In the genomic region with DNA sequence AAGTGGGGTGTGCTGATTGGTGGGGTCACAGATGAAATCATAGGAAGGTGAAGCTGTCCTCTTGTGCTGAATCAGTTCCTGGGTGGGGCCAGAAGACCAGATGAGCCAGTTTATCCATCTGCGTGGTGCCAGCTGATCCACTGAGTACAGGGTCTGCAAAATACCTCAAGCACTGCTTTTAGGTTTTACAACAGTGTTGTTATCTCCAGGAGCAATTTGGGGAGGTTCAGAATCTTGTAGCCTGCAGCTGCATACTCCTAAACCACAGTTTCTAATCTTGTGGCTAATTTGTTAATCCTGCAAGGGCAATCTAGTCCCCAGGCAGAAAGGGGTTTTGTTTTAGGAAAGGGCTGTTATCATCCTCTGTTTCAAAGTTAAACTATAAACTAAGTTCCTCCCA, we compare ENCODE assay signal across 13 cellular contexts.
"Had no signal": no experiment of that assay in that cellular context is flagged by ENCODE, and none has a peak within 500 bp of the region (broad histone marks: within the 10 kb centered on the region; RNA-seq: fewer than 3 reads in every experiment).

No MANE protein-coding gene starts in this region.

- H3K27me3 Mint-ChIP-seq: central memory CD8-positive, alpha-beta T cell; naive B cell had no signal

- H3K36me3 ChIP-seq: lower lobe of right lung, stomach, thoracic aorta had no signal

- H3K9me3 Mint-ChIP-seq: activated naive CD4-positive, alpha-beta T cell treated with anti-CD3 and anti-CD28 coated beads for 36 hours; central memory CD8-positive, alpha-beta T cell; naive B cell had no signal

- H3K27ac ChIP-seq: lower lobe of right lung, stomach, thoracic aorta had no signal

- H3K36me3 Mint-ChIP-seq: naive B cell had no signal

- ATAC-seq: activated CD8-positive, alpha-beta T cell treated with anti-CD3 and anti-CD28 coated beads, Interleukin-2, amount 10 ng/mL, durations not matched to agents 7 days and 5 days; lower lobe of right lung had no signal

- H3K4me1 ChIP-seq: lower lobe of right lung, stomach had no signal

- H3K4me3 ChIP-seq: lower lobe of right lung, stomach, thoracic aorta had no signal

- H3K27me3 ChIP-seq: stomach had no signal

- H3K27ac Mint-ChIP-seq: activated CD8-positive, alpha-beta T cell treated with anti-CD3 and anti-CD28 coated beads, Interleukin-2, amount 10 ng/mL, durations not matched to agents 7 days and 5 days; activated naive CD4-positive, alpha-beta T cell treated with anti-CD3 and anti-CD28 coated beads for 36 hours; naive B cell had no signal

- H3K4me1 Mint-ChIP-seq: central memory CD8-positive, alpha-beta T cell had no signal

- DNase-seq: activated CD4-positive, alpha-beta T cell treated with anti-CD3 and anti-CD28 coated beads for 48 hours; activated CD8-positive, alpha-beta T cell treated with anti-CD3 and anti-CD28 coated beads, Interleukin-2, amount 10 ng/mL, durations not matched to agents 7 days and 5 days; activated naive CD4-positive, alpha-beta T cell treated with anti-CD3 and anti-CD28 coated beads for 36 hours; dermis blood vessel endothelial cell; hypothalamus; lower lobe of right lung; naive B cell; retina; stimulated activated CD4-positive, alpha-beta T cell treated with anti-CD3 and anti-CD28 coated beads, Interleukin-4, amount 100 ng/mL, for 4 hours; stomach; T1000 had no signal

- H3K4me3 Mint-ChIP-seq: activated CD8-positive, alpha-beta T cell treated with anti-CD3 and anti-CD28 coated beads, Interleukin-2, amount 10 ng/mL, durations not matched to agents 7 days and 5 days; activated naive CD4-positive, alpha-beta T cell treated with anti-CD3 and anti-CD28 coated beads for 36 hours; central memory CD8-positive, alpha-beta T cell had no signal

- H3K9me3 ChIP-seq: lower lobe of right lung, stomach, thoracic aorta had no signal
